ENCODE assay signal across 8 cellular contexts in genomic region chr18:69401475-69402218, GRCh38. TPM values are rescaled to one million over a fixed set of nuclear protein-coding genes. Genes with fewer than 3 reads are reported as not detected.
DNase-seq lines count a peak whose midpoint lies in the region; ATAC-seq and TF ChIP-seq lines count a peak whose summit lies in the region.

No MANE protein-coding gene starts in this region.

- peak; percentile 17 for ATAC-seq in activated CD8-positive, alpha-beta T cell treated with anti-CD3 and anti-CD28 coated beads for 36 hours

- no peak overlapping the region for H3K27ac Mint-ChIP-seq in activated CD8-positive, alpha-beta T cell treated with anti-CD3 and anti-CD28 coated beads for 36 hours

- H2AFZ ChIP-seq in PC-9: no peak overlapping the region

- peaks cover 54% of the 10 kb centered on the region for H3K27me3 Mint-ChIP-seq in activated CD8-positive, alpha-beta T cell treated with anti-CD3 and anti-CD28 coated beads for 36 hours

- no peaks in the 10 kb centered on the region for H3K79me2 ChIP-seq in PC-9 (ENCODE audit: low read depth)

- H3K27me3 ChIP-seq in left ventricle myocardium inferior (ENCODE audit: low read depth) (peaks cover 29% of the 10 kb centered on the region), sigmoid colon (peaks cover 0 to 22% (median 8%) of the 10 kb centered on the region in 3 donors), PC-9 (ENCODE audit: insufficient read depth, low read depth) (no peaks in the 10 kb centered on the region)

- H3F3A ChIP-seq in PC-9 (ENCODE audit: insufficient read depth, low read depth): no peaks in the 10 kb centered on the region

- TF ChIP-seq EP300 in sigmoid colon (IDR thresholded peaks at IDR 0.05): no peak

- intact Hi-C loops in activated CD8-positive, alpha-beta T cell treated with anti-CD3 and anti-CD28 coated beads for 36 hours (cut with micrococcal nuclease): no loop called here
- intact Hi-C loops in left ventricle myocardium inferior (cut with micrococcal nuclease) (no loop called here), sigmoid colon (cut with DNase I) (no loop called here), PC-9 (cut with micrococcal nuclease; ENCODE audit: unreplicated experiment) (no loop called here)

- no peak overlapping the region for H3K4me2 ChIP-seq in PC-9

- DNase-seq in NCI-H82 (lab: John Stamatoyannopoulos, UW) (peak; percentile 62), NCI-H82 treated with DMSO at 0.1 percent for 48 hours (lab: John Stamatoyannopoulos, UW; ENCODE audit: unreplicated experiment) (no peak), left ventricle myocardium inferior (no peak), sigmoid colon (peak; percentile 56), Kasumi-1 (lab: John Stamatoyannopoulos, UW) (no peak), PC-9 (no peak)
- no peak for DNase-seq in activated CD8-positive, alpha-beta T cell treated with anti-CD3 and anti-CD28 coated beads for 36 hours
- DNase-seq in activated effector memory CD4-positive, alpha-beta T cell treated with anti-CD3 and anti-CD28 coated beads, Interleukin-2, amount 50 U/mL, for 16 hours: no peak

- POLR2A ChIA-PET in activated CD8-positive, alpha-beta T cell treated with anti-CD3 and anti-CD28 coated beads for 36 hours (lab: Charles Lee): no interaction called here
- POLR2A ChIA-PET in PC-9 (lab: Charles Lee; ENCODE audit: unreplicated experiment): no interaction called here

- no peaks in the 10 kb centered on the region for H3K36me3 Mint-ChIP-seq in activated CD8-positive, alpha-beta T cell treated with anti-CD3 and anti-CD28 coated beads for 36 hours (ENCODE audit: low read depth)

- WGBS in sigmoid colon, 2 donors: 3 to 9% methylated on average over 62 of the region's 62 CpGs

- H3K9me3 ChIP-seq in left ventricle myocardium inferior (replicated peaks) (peaks cover 4% of the 10 kb centered on the region), sigmoid colon (no peaks in the 10 kb centered on the region), PC-9 (ENCODE audit: insufficient read depth, low read depth) (no peaks in the 10 kb centered on the region; the same call in 1 of the 2 replicates)

- H3K4me3 Mint-ChIP-seq in activated CD8-positive, alpha-beta T cell treated with anti-CD3 and anti-CD28 coated beads for 36 hours: peak overlapping the region; percentile 8

- no peaks in the 10 kb centered on the region for H3K9me2 ChIP-seq in PC-9 (ENCODE audit: insufficient read depth)

- BruUV-seq in PC-9 (replicated peaks; lab: Mats Ljungman, UMichigan): no TSS peak

- peaks cover 9% of the 10 kb centered on the region for H3K4me1 Mint-ChIP-seq in activated CD8-positive, alpha-beta T cell treated with anti-CD3 and anti-CD28 coated beads for 36 hours (ENCODE audit: low read depth)

- H3K9me3 Mint-ChIP-seq in activated CD8-positive, alpha-beta T cell treated with anti-CD3 and anti-CD28 coated beads for 36 hours: no peaks in the 10 kb centered on the region

- peak overlapping the region; percentile 88 for H3K27ac ChIP-seq in left ventricle myocardium inferior (replicated peaks)
- H3K27ac ChIP-seq in sigmoid colon: peak overlapping the region; percentile 8 to 59 (median 50)
- no peak overlapping the region for H3K27ac ChIP-seq in PC-9

- H4K20me1 ChIP-seq in PC-9 (ENCODE audit: insufficient read depth): no peaks in the 10 kb centered on the region

- no peak for TF ChIP-seq CTCF in activated CD8-positive, alpha-beta T cell treated with anti-CD3 and anti-CD28 coated beads for 36 hours (IDR thresholded peaks at IDR 0.05)
- TF ChIP-seq CTCF in left ventricle myocardium inferior (IDR thresholded peaks at IDR 0.05; ENCODE audit: borderline replicate concordance): no peak
- TF ChIP-seq CTCF in sigmoid colon (IDR thresholded peaks at IDR 0.05): no peak
- no peak for TF ChIP-seq CTCF in PC-9 (conservative IDR thresholded peaks at IDR 0.05)

- no peak for TF ChIP-seq POLR2A in sigmoid colon (IDR thresholded peaks at IDR 0.05)

- H3K4me1 ChIP-seq in left ventricle myocardium inferior (peaks cover 22% of the 10 kb centered on the region), sigmoid colon (peaks cover 0 to 15% (median 12%) of the 10 kb centered on the region in 4 donors), PC-9 (replicated peaks; ENCODE audit: insufficient read depth) (no peaks in the 10 kb centered on the region)

- no peaks in the 10 kb centered on the region for H3K36me3 ChIP-seq in left ventricle myocardium inferior
- no peaks in the 10 kb centered on the region for H3K36me3 ChIP-seq in sigmoid colon
- H3K36me3 ChIP-seq in PC-9 (ENCODE audit: low read depth): no peaks in the 10 kb centered on the region

- H3K4me3 ChIP-seq in left ventricle myocardium inferior (peak overlapping the region; percentile 79), sigmoid colon (peak overlapping the region; percentile 29 to 60 (median 54)), PC-9 (no peak overlapping the region)

- CTCF ChIA-PET in activated CD8-positive, alpha-beta T cell treated with anti-CD3 and anti-CD28 coated beads for 36 hours (lab: Charles Lee): no interaction called here
- CTCF ChIA-PET in PC-9 (lab: Charles Lee): no interaction called here

RNA-seq across cellular contexts. Expression of gene DOK6, which starts 1.0 kb away (rescaled TPM):
- not detected for total RNA-seq in activated CD8-positive, alpha-beta T cell treated with anti-CD3 and anti-CD28 coated beads for 36 hours
- total RNA-seq in left ventricle myocardium inferior (0.96 TPM), sigmoid colon (1 to 10 TPM in 2 of 4 donors, under 1 TPM in 2; 0.66 to 1.9 (median 1.2) TPM), PC-9 (2021) (not detected in 2 replicates)
- 1 to 10 TPM in 1 of 3 donors, under 1 TPM in 2; under 0.01 to 1.8 (median 0.31) TPM for polyA plus RNA-seq in sigmoid colon

Comparison
In these comparisons a context has a peak if more than half of its experiments do, and no peak if none do; other contexts are left out.
1. DNase-seq: peak in NCI-H82 (single experiment) and sigmoid colon (single experiment); none in NCI-H82 treated with DMSO at 0.1 percent for 48 hours (single experiment), activated CD8-positive, alpha-beta T cell treated with anti-CD3 and anti-CD28 coated beads for 36 hours (single experiment), left ventricle myocardium inferior (single experiment), Kasumi-1 (0 of 2), PC-9 (0 of 2) and activated effector memory CD4-positive, alpha-beta T cell treated with anti-CD3 and anti-CD28 coated beads, Interleukin-2, amount 50 U/mL, for 16 hours (single experiment).